ENCODE assay signal across 8 cellular contexts in the genomic region with DNA sequence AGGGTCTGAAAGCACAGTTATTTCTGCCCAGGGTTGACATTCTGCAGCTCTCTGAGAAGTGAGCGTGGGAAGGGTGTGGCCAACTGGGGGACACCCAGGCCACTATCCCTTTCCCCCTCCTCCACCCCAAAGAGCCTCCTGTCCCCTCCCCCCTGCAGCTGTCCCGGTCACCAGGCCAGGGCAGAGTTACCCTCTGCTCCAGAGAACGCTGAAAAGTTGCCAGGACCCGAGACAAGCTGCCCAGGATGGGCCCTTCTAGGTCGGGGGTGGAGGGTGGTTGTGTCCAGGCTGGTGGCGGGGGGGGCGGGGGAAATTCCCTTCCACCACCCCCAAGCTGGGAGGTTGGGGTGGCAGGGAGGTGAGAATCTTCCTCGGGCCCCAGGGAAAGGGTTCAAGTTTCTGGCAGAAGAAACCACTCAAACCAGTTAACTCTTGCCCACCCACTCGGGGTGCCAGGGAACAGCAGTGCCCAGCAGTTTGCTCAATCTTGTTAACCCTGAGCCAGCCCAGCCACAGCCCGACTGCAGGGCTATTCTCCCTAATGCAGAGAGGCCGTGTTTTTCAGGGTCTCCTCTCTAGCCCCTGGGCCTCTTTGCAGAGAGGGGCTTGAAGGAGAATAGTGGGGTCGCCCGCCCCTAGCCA.
DNase-seq lines count a peak whose midpoint lies in the region; ATAC-seq and TF ChIP-seq lines count a peak whose summit lies in the region.

No MANE protein-coding gene starts in this region.

- no peak overlapping the region for H2AFZ ChIP-seq in Loucy (ENCODE audit: low read length)

- in situ Hi-C loops in GM13976 (cut with MboI; ENCODE audit: low sequenced_read_pairs, unreplicated experiment) = no loop called here

- H3K9me3 ChIP-seq in Loucy (ENCODE audit: insufficient read depth, low read depth, low read length) (no peaks in the 10 kb centered on the region), subcutaneous abdominal adipose tissue (ENCODE audit: control insufficient read depth in 5 of 5, low read length in 5 of 5) (no peaks in the 10 kb centered on the region)

- H3K4me3 ChIP-seq in Loucy (ENCODE audit: low read length, poor library complexity, severe bottlenecking) (peak overlapping the region; percentile 86), subcutaneous abdominal adipose tissue (ENCODE audit: low read depth in 1 of 5, low read length in 5 of 5) (peak overlapping the region; percentile 84 to 98 (median 91))

- H3K27ac ChIP-seq in layer of hippocampus (ENCODE audit: low read depth, low read length) (peak overlapping the region; percentile 97), subcutaneous abdominal adipose tissue (ENCODE audit: low read depth, low read length) (peak overlapping the region; percentile 100)

- H3K4me1 ChIP-seq in Loucy (ENCODE audit: insufficient read depth, low read length, poor library complexity, severe bottlenecking) (peaks cover 38% of the 10 kb centered on the region), subcutaneous abdominal adipose tissue (ENCODE audit: control insufficient read depth in 5 of 5, insufficient read depth in 5 of 5, low read length in 5 of 5) (peaks cover 10 to 46% (median 43%) of the 10 kb centered on the region in 5 donors)

- H3K27me3 ChIP-seq in Loucy (ENCODE audit: insufficient read depth, low read length, poor library complexity, severe bottlenecking) (no peaks in the 10 kb centered on the region), layer of hippocampus (ENCODE audit: control insufficient read depth, insufficient read depth, low read length) (no peaks in the 10 kb centered on the region), subcutaneous abdominal adipose tissue (ENCODE audit: control insufficient read depth in 5 of 5, insufficient read depth in 4 of 5, low read length in 5 of 5) (no peaks in the 10 kb centered on the region)

- H3K4me2 ChIP-seq in Loucy (ENCODE audit: low read depth, low read length, poor library complexity, severe bottlenecking) = peak overlapping the region; percentile 89

- H4K20me1 ChIP-seq in Loucy (ENCODE audit: insufficient read depth, low read length, poor library complexity, severe bottlenecking) = peaks cover 14% of the 10 kb centered on the region

- no peak for TF ChIP-seq CTCF in Loucy (conservative IDR thresholded peaks at IDR 0.05; ENCODE audit: low read length)
- no peak for TF ChIP-seq CTCF in GM13976 (IDR thresholded peaks at IDR 0.05; ENCODE audit: borderline replicate concordance, control extremely low read depth, extremely low read depth, insufficient read depth, missing control alignments)

- H3K79me2 ChIP-seq in Loucy (ENCODE audit: insufficient read depth, low read length) = peaks cover 61% of the 10 kb centered on the region

- DNase-seq in CD1c-positive myeloid dendritic cell (ENCODE audit: extremely low spot score) (peak; percentile 36), astrocyte of the hippocampus (ENCODE audit: low read depth, low spot score) (peak; percentile 41), GM13976 (ENCODE audit: low spot score) (no peak)

- H3F3A ChIP-seq in Loucy (ENCODE audit: low read depth) = peaks cover 17% of the 10 kb centered on the region; the same call in 1 of the 2 replicates

- peaks cover 14% of the 10 kb centered on the region; the same call in 1 of the 2 replicates for H3K36me3 ChIP-seq in Loucy (ENCODE audit: insufficient read depth, low read length)
- H3K36me3 ChIP-seq in subcutaneous abdominal adipose tissue (ENCODE audit: control insufficient read depth in 5 of 5, insufficient read depth in 5 of 5, low read length in 5 of 5) = peaks cover 0 to 19% (median 18%) of the 10 kb centered on the region in 5 donors

- peak overlapping the region; percentile 99 for H3K9ac ChIP-seq in Loucy (ENCODE audit: low read depth, low read length, poor library complexity, severe bottlenecking)
- H3K9ac ChIP-seq in subcutaneous abdominal adipose tissue (ENCODE audit: low read length in 5 of 5) = peak overlapping the region; percentile 92 to 99 (median 97)

- H3K9me2 ChIP-seq in Loucy (replicated peaks; ENCODE audit: low read depth, low read length) = no peaks in the 10 kb centered on the region

- no peak for ATAC-seq in HG02885 (IDR thresholded peaks at IDR 0.05; ENCODE audit: poor library complexity, unreplicated experiment)
- no peak for ATAC-seq in HG03097 (IDR thresholded peaks at IDR 0.05; ENCODE audit: low FRiP score, unreplicated experiment)
